ENCODE assay signal across 8 cellular contexts in genomic region chr3:156816091-156816793, GRCh38. TPM values are rescaled to one million over a fixed set of nuclear protein-coding genes. Genes with fewer than 3 reads are reported as not detected.
DNase-seq lines count a peak whose midpoint lies in the region; ATAC-seq and TF ChIP-seq lines count a peak whose summit lies in the region.

No MANE protein-coding gene starts in this region.

- ATAC-seq in GM18520 (IDR thresholded peaks at IDR 0.05; ENCODE audit: unreplicated experiment) = peak; percentile 21
- peak; percentile 27 for ATAC-seq in HG02840 (IDR thresholded peaks at IDR 0.05; ENCODE audit: low FRiP score, unreplicated experiment)

- peak overlapping the region; percentile 34 for H3K4me3 ChIP-seq in SJSA1
- H3K4me3 ChIP-seq in ascending aorta = peak overlapping the region; percentile 66 to 67
- H3K4me3 ChIP-seq in iPS-18a (ENCODE audit: low read length) = peak overlapping the region; percentile 64

- H3K4me1 ChIP-seq in SJSA1 (replicated peaks) = peaks cover 67% of the 10 kb centered on the region
- H3K4me1 ChIP-seq in ascending aorta = no peaks in the 10 kb centered on the region
- peaks cover 15% of the 10 kb centered on the region for H3K4me1 ChIP-seq in iPS-18a (ENCODE audit: control insufficient read depth, low read depth, low read length)

- H3K9me3 ChIP-seq in SJSA1 (replicated peaks) (no peaks in the 10 kb centered on the region), ascending aorta (no peaks in the 10 kb centered on the region), iPS-18a (ENCODE audit: control insufficient read depth, low read depth, low read length) (no peaks in the 10 kb centered on the region)

- H3K27me3 ChIP-seq in SJSA1 (replicated peaks) (no peaks in the 10 kb centered on the region), ascending aorta (no peaks in the 10 kb centered on the region), iPS-18a (ENCODE audit: control insufficient read depth, insufficient read depth, low read length) (peaks cover 66% of the 10 kb centered on the region)

- H3K27ac ChIP-seq in SJSA1 (peak overlapping the region; percentile 82), ascending aorta (peak overlapping the region; percentile 58 to 74), iPS-18a (ENCODE audit: low read length) (no peak overlapping the region)

- peak in 1 of 3 experiments; percentile 11 for TF ChIP-seq CTCF in ascending aorta (IDR thresholded peaks at IDR 0.05)

- H3K36me3 ChIP-seq in SJSA1 = no peaks in the 10 kb centered on the region
- H3K36me3 ChIP-seq in ascending aorta = no peaks in the 10 kb centered on the region
- H3K36me3 ChIP-seq in iPS-18a (ENCODE audit: control insufficient read depth, low read depth, low read length) = no peaks in the 10 kb centered on the region

- H3K9ac ChIP-seq in iPS-18a (ENCODE audit: low read length) = peak overlapping the region; percentile 65

- DNase-seq in SJSA1 (ENCODE audit: low read depth in 1 of 2, low spot score in 2 of 2) = no peak
- DNase-seq in ascending aorta (ENCODE audit: low spot score in 2 of 2) = no peak
- DNase-seq in stimulated activated CD4-positive, alpha-beta T cell treated with anti-CD3 and anti-CD28 coated beads, Interleukin-12 subunit alpha, Interleukin-12 subunit beta, amount 100 ng/mL, for 4 hours = peak; percentile 38
- no peak for DNase-seq in superior temporal gyrus (ENCODE audit: extremely low spot score)
- DNase-seq in DMS 273 treated with DMSO at 0.1 percent for 48 hours (lab: John Stamatoyannopoulos, UW) = no peak

- intact Hi-C loops in ascending aorta (cut with DNase I) = loop anchor here (2.0 to 10.0 kb wide), 5 partner anchors 141 to 671 kb away; partner anchors contain the start of genes SSR3 and TIPARP

RNA-seq across cellular contexts. Expression of gene LEKR1, which starts 9.9 kb away (rescaled TPM):
- total RNA-seq in SJSA1 (2014; rRNA removed; shearing (Covaris generic)) = 0.16 TPM in 1 of 2 replicates, not detected in the other
- total RNA-seq in ascending aorta = not detected
